19 cellular contexts compared by ENCODE assay signal in genomic region chr9:115071176-115071575, GRCh38. TPM values are rescaled to one million over a fixed set of nuclear protein-coding genes. Genes with fewer than 3 reads are reported as not detected.
"Had no signal": no experiment of that assay in that cellular context is flagged by ENCODE, and none has a peak within 500 bp of the region (broad histone marks: within the 10 kb centered on the region; RNA-seq: fewer than 3 reads in every experiment).

No MANE protein-coding gene starts in this region.

- H3K9me3 Mint-ChIP-seq: activated naive CD4-positive, alpha-beta T cell treated with anti-CD3 and anti-CD28 coated beads, Interleukin-2, amount 50 U/mL, for 72 hours; naive thymus-derived CD4-positive, alpha-beta T cell had no signal

- H3K36me3 ChIP-seq: colonic mucosa, pancreas, upper lobe of right lung had no signal

- H3K4me3 ChIP-seq: body of pancreas, colonic mucosa, heart right ventricle, pancreas, spleen, thoracic aorta, upper lobe of right lung had no signal

- H3K4me1 Mint-ChIP-seq: activated CD4-positive, alpha-beta T cell treated with anti-CD3 and anti-CD28 coated beads for 36 hours; memory B cell; stimulated activated naive B cell treated with anti-CD40 and anti-IgM and Interleukin-4, amounts not matched to agents 10 μg/mL and 1 μg/mL and 100 μg/mL, for 72 hours had no signal

- H3K36me3 Mint-ChIP-seq: activated naive CD4-positive, alpha-beta T cell treated with anti-CD3 and anti-CD28 coated beads, Interleukin-2, amount 50 U/mL, for 72 hours; memory B cell; naive thymus-derived CD4-positive, alpha-beta T cell; stimulated activated naive B cell treated with anti-CD40 and anti-IgM and Interleukin-4, amounts not matched to agents 10 μg/mL and 1 μg/mL and 100 μg/mL, for 72 hours had no signal

- ATAC-seq: activated CD4-positive, alpha-beta T cell treated with anti-CD3 and anti-CD28 coated beads for 36 hours; activated naive CD4-positive, alpha-beta T cell treated with anti-CD3 and anti-CD28 coated beads, Interleukin-2, amount 50 U/mL, for 72 hours; body of pancreas; heart right ventricle; naive thymus-derived CD4-positive, alpha-beta T cell; pancreas; sciatic nerve; stimulated activated naive B cell treated with anti-CD40 and anti-IgM and Interleukin-4, amounts not matched to agents 10 μg/mL and 1 μg/mL and 100 μg/mL, for 72 hours; upper lobe of right lung had no signal

- DNase-seq: activated CD4-positive, alpha-beta T cell treated with anti-CD3 and anti-CD28 coated beads for 36 hours; activated CD4-positive, alpha-beta T cell treated with anti-CD3 and anti-CD28 coated beads, Interleukin-2, amount 50 U/mL, for 48 hours; activated gamma-delta T cell; amniotic stem cell; body of pancreas; caudate nucleus; colonic mucosa; erythroblast; heart right ventricle; naive thymus-derived CD4-positive, alpha-beta T cell; pancreas; spleen; stimulated activated naive B cell treated with anti-CD40 and anti-IgM and Interleukin-4, amounts not matched to agents 10 μg/mL and 1 μg/mL and 100 μg/mL, for 72 hours; upper lobe of right lung had no signal

- H3K4me3 Mint-ChIP-seq: activated CD4-positive, alpha-beta T cell treated with anti-CD3 and anti-CD28 coated beads for 36 hours; memory B cell; naive thymus-derived CD4-positive, alpha-beta T cell; stimulated activated naive B cell treated with anti-CD40 and anti-IgM and Interleukin-4, amounts not matched to agents 10 μg/mL and 1 μg/mL and 100 μg/mL, for 72 hours had no signal

- H3K9me3 ChIP-seq: body of pancreas, colonic mucosa, heart right ventricle, pancreas, spleen, thoracic aorta, upper lobe of right lung had no signal

- H3K27me3 ChIP-seq: body of pancreas, colonic mucosa, pancreas, spleen, upper lobe of right lung had no signal

- H3K27ac Mint-ChIP-seq: activated CD4-positive, alpha-beta T cell treated with anti-CD3 and anti-CD28 coated beads for 36 hours; memory B cell; naive thymus-derived CD4-positive, alpha-beta T cell; stimulated activated naive B cell treated with anti-CD40 and anti-IgM and Interleukin-4, amounts not matched to agents 10 μg/mL and 1 μg/mL and 100 μg/mL, for 72 hours had no signal

- H3K27ac ChIP-seq: body of pancreas, colonic mucosa, heart right ventricle, pancreas, spleen, thoracic aorta, upper lobe of right lung had no signal

- H3K4me1 ChIP-seq: body of pancreas, colonic mucosa, heart right ventricle, pancreas, spleen, upper lobe of right lung had no signal

RNA-seq across cellular contexts. Expression of gene TNC, which starts 46.8 kb away (rescaled TPM):
- total RNA-seq: activated naive CD4-positive, alpha-beta T cell treated with anti-CD3 and anti-CD28 coated beads, Interleukin-2, amount 50 U/mL, for 72 hours; T-helper 2 cell treated with Interferon-gamma antibody and Interleukin-4, amounts not matched to agents 100 ng/mL and 5 ng/mL, for 36 hours had no signal
- polyA plus RNA-seq: naive thymus-derived CD4-positive, alpha-beta T cell had no signal
